Comparison of ENCODE assay signal across 20 cellular contexts in the genomic region with DNA sequence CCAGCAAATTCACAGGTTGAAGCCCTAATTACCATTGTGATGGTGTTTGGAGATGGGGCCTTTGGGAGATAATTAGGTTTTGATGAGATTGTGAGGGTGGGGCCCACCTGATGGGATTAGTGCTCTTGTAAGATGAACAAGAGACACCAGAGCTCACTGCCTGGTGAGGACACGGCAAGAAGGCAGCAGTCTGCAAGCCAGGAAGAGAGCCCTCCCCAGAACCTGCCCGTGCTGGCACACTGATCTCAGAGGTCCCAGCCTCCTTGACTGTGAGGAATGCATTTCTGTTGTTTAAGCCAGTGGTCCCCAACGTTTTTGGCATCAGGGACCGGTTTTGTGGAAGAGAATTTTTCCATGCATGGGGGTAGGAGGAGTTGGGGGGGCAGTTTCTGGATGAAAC.
"Had no signal": no experiment of that assay in that cellular context is flagged by ENCODE, and none has a peak within 500 bp of the region (broad histone marks: within the 10 kb centered on the region; RNA-seq: fewer than 3 reads in every experiment).

No MANE protein-coding gene starts in this region.

- H3K27ac Mint-ChIP-seq: T-cell had no signal

- H3K9ac ChIP-seq: KMS-11, SK-N-SH had no signal

- H3K27ac ChIP-seq: KMS-11 had no signal

- DNase-seq: Kasumi-1, MM.1S, NCI-H1092 treated with DMSO at 0.1 percent for 48 hours, NCI-H1436, NCI-H187, NCI-H2029, NCI-H2171 treated with DMSO at 0.1 percent for 48 hours, NCI-H345, NCI-H446 treated with DMSO at 0.1 percent for 48 hours, NCI-H510A treated with DMSO at 0.1 percent for 48 hours, NCI-H526, RPMI8226, SHP77, SK-N-SH, SW 1271, T-cell had no signal

- H3K27me3 Mint-ChIP-seq: IgD-negative memory B cell, T-cell had no signal

- H3K4me3 Mint-ChIP-seq: IgD-negative memory B cell, T-cell had no signal

- FAIRE-seq: K562, RCC 7860 had no signal

- H3K9me3 ChIP-seq: SK-N-SH had no signal

- H3K4me2 ChIP-seq: KMS-11, SK-N-SH had no signal

- H3K36me3 Mint-ChIP-seq: IgD-negative memory B cell had no signal

- H3K4me3 ChIP-seq: K562 had no signal
